Comparison of ENCODE assay signal across 10 cellular contexts in the genomic region with DNA sequence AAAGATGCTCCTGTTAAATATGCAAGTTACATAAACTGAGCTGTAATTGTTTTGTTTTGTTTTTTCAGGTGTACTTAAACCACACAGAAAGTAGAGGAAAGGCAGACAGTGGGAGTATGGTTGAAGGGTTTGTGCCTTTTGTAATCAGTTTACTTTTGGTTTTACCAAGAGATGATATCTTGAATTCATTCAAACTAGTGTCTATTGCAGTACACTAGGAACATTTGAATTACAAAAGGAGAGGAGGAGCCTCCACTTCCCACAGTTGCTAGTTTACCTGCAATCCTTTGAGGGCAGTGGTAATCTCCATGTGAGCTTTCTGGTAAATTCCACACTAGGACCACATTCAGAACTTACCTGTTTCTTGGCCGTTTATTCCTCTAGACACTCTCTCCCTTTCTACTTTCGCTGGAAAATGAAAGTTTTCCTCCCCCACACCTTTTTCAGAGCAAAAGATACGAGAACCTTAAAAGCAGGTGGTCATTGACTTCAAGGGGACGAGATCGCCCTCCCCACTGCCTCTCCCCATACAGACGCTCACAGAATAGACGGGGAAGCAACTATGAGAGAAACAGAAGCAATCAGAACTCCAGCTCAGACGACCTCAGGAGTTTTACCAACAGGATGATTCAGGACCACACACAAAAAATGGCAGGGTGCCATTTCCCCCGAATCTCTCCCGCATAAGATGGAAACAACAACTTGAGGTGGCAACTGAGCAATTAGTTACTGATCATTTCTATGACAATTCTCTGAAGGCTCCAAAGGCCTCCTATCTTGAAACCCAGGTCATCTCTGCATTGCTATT. TPM values are rescaled to one million over a fixed set of nuclear protein-coding genes. Genes with fewer than 3 reads are reported as not detected.
DNase-seq lines count a peak whose midpoint lies in the region; ATAC-seq and TF ChIP-seq lines count a peak whose summit lies in the region.
"Had no signal": no experiment of that assay in that cellular context is flagged by ENCODE, and none has a peak within 500 bp of the region (broad histone marks: within the 10 kb centered on the region; RNA-seq: fewer than 3 reads in every experiment).

No MANE protein-coding gene starts in this region.

- WGBS in HUES64: 22% methylated on average over 10 of the region's 10 CpGs

- peak; percentile 40 for DNase-seq in ELF-1 (ENCODE audit: low read depth, low spot score)
- DNase-seq in cardiac fibroblast (ENCODE audit: low read depth in 2 of 2): peak; percentile 11 to 31
- no peak for DNase-seq in NCI-H524 treated with DMSO at 0.1 percent for 48 hours (lab: John Stamatoyannopoulos, UW)
- DNase-seq: activated naive CD4-positive, alpha-beta T cell; GF-D8 had no signal

- H3K9me3 Mint-ChIP-seq in stimulated activated memory B cell treated with anti-CD40 and anti-IgM and Interleukin-4, amounts not matched to agents 10 μg/mL and 1 μg/mL and 100 μg/mL, for 72 hours: peaks cover 4% of the 10 kb centered on the region

- TF ChIP-seq CTCF in cardiac fibroblast (IDR thresholded peaks at IDR 0.05; ENCODE audit: low read depth, low read length): no peak

- H3K27me3 ChIP-seq in HUES64 (ENCODE audit: insufficient read depth, low read length) (no peaks in the 10 kb centered on the region), muscle layer of duodenum (ENCODE audit: low read depth, low read length) (no peaks in the 10 kb centered on the region)

- peaks cover 12% of the 10 kb centered on the region for H3K36me3 Mint-ChIP-seq in stimulated activated memory B cell treated with anti-CD40 and anti-IgM and Interleukin-4, amounts not matched to agents 10 μg/mL and 1 μg/mL and 100 μg/mL, for 72 hours

- peaks cover 64% of the 10 kb centered on the region for H3K4me1 Mint-ChIP-seq in stimulated activated memory B cell treated with anti-CD40 and anti-IgM and Interleukin-4, amounts not matched to agents 10 μg/mL and 1 μg/mL and 100 μg/mL, for 72 hours

- no peak overlapping the region for H3K27ac Mint-ChIP-seq in stimulated activated memory B cell treated with anti-CD40 and anti-IgM and Interleukin-4, amounts not matched to agents 10 μg/mL and 1 μg/mL and 100 μg/mL, for 72 hours

- H3K4me3 ChIP-seq in HUES64 (ENCODE audit: low read length) (peak overlapping the region; percentile 89), cardiac fibroblast (replicated peaks in 1 of 2; ENCODE audit: low read depth in 2 of 2, low read length in 2 of 2) (no peak overlapping the region), muscle layer of duodenum (ENCODE audit: low read depth in 1 of 2, low read length in 2 of 2) (peak overlapping the region in 1 of 2 donors; percentile 38)

- H3K4me1 ChIP-seq in HUES64 (ENCODE audit: insufficient read depth, low read length): peaks cover 47% of the 10 kb centered on the region
- H3K4me1 ChIP-seq in muscle layer of duodenum (ENCODE audit: control insufficient read depth in 1 of 2, insufficient read depth in 2 of 2, low read length in 2 of 2): peaks cover 3 to 11% of the 10 kb centered on the region in 2 donors

- H3K36me3 ChIP-seq in HUES64 (ENCODE audit: insufficient read depth, low read length): peaks cover 5% of the 10 kb centered on the region; the same call in 1 of the 2 replicates
- H3K36me3 ChIP-seq in muscle layer of duodenum (ENCODE audit: control insufficient read depth in 1 of 2, insufficient read depth in 2 of 2, low read length in 2 of 2): no peaks in the 10 kb centered on the region

- no peak overlapping the region for H3K4me3 Mint-ChIP-seq in stimulated activated memory B cell treated with anti-CD40 and anti-IgM and Interleukin-4, amounts not matched to agents 10 μg/mL and 1 μg/mL and 100 μg/mL, for 72 hours

- H3K9me3 ChIP-seq in HUES64 (ENCODE audit: insufficient read depth, low read depth, low read length) (no peaks in the 10 kb centered on the region), muscle layer of duodenum (ENCODE audit: control insufficient read depth in 1 of 2, low read length in 2 of 2) (no peaks in the 10 kb centered on the region)

- H3K27me3 Mint-ChIP-seq in stimulated activated memory B cell treated with anti-CD40 and anti-IgM and Interleukin-4, amounts not matched to agents 10 μg/mL and 1 μg/mL and 100 μg/mL, for 72 hours: no peaks in the 10 kb centered on the region

- ATAC-seq in HG02678 (IDR thresholded peaks at IDR 0.05; ENCODE audit: unreplicated experiment) (no peak), HG02884 (IDR thresholded peaks at IDR 0.05; ENCODE audit: unreplicated experiment) (no peak)
- ATAC-seq in stimulated activated memory B cell treated with anti-CD40 and anti-IgM and Interleukin-4, amounts not matched to agents 10 μg/mL and 1 μg/mL and 100 μg/mL, for 72 hours: no peak

- H3K27ac ChIP-seq in HUES64 (ENCODE audit: low read depth, low read length): peak overlapping the region; percentile 21; the same call in 1 of the 2 replicates
- peak overlapping the region; percentile 33 for H3K27ac ChIP-seq in muscle layer of duodenum (ENCODE audit: low read length)

- H3K9ac ChIP-seq in HUES64 (ENCODE audit: low read depth, low read length): peak overlapping the region; percentile 50

RNA-seq across cellular contexts. Expression of a gene that starts 3.3 kb away (rescaled TPM):
- 37.5 TPM for polyA plus RNA-seq in HUES64 (2013, experiment 1 of 2)
- 33.2 TPM for polyA plus RNA-seq in HUES64 (2013, experiment 2 of 2)
